8 cellular contexts compared by ENCODE assay signal in the genomic region with DNA sequence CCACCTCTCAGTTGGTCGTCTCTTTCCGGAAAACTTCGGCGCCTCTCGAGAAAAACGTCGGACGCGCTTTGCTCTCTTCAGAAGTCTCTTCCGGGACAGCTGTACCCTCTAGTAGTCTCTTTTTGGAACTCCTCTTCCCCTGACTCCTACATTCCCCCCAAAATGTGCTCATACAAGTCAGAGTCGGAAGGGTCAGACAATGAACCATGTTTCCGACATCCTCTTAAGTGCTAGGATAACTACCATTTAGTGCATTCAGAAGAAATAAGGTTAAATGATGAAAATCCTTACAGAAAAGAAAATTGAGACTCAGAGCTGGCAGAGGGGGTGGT. TPM values are rescaled to one million over a fixed set of nuclear protein-coding genes. Genes with fewer than 3 reads are reported as not detected.
A peak's percentile ranks its signal among the peaks of the same experiment; 100 is the strongest.
DNase-seq lines count a peak whose midpoint lies in the region; ATAC-seq, FAIRE-seq and TF ChIP-seq lines count a peak whose summit lies in the region.

No MANE protein-coding gene starts in this region.

- intact Hi-C loops in A673 (cut with micrococcal nuclease; ENCODE audit: unreplicated experiment), result loop anchor here (10.0 kb wide), 1 partner anchor 555 kb away; no protein-coding TSS in a partner anchor

- H3K9me3 ChIP-seq in A673 (ENCODE audit: low read depth, low read length, poor library complexity, severe bottlenecking) (no peaks in the 10 kb centered on the region), HUES48 (ENCODE audit: control insufficient read depth, insufficient read depth, low read length) (no peaks in the 10 kb centered on the region), mucosa of rectum (ENCODE audit: control insufficient read depth in 2 of 2, low read length in 2 of 2) (no peaks in the 10 kb centered on the region)

- TF ChIP-seq CTCF in A673 (conservative IDR thresholded peaks at IDR 0.05; ENCODE audit: low read depth, low read length) (no peak), bronchial epithelial cell (IDR thresholded peaks at IDR 0.05; ENCODE audit: insufficient read depth, low read length, severe bottlenecking) (no peak)

- no peak for FAIRE-seq in bronchial epithelial cell (lab: Jason Lieb, UNC)
- FAIRE-seq in RCC 7860 (lab: Jason Lieb, UNC), result no peak

- H3K4me3 ChIP-seq in A673 (ENCODE audit: low read depth, low read length, poor library complexity, severe bottlenecking), result peak overlapping the region; percentile 84
- peak overlapping the region; percentile 70 for H3K4me3 ChIP-seq in HUES48 (ENCODE audit: low read depth, low read length)
- H3K4me3 ChIP-seq in bronchial epithelial cell (ENCODE audit: low read depth, low read length), result peak overlapping the region; percentile 45
- H3K4me3 ChIP-seq in mucosa of rectum (ENCODE audit: low read length in 2 of 2), result peak overlapping the region; percentile 83 to 92

- H3K36me3 ChIP-seq in A673 (ENCODE audit: insufficient read depth, low read length, poor library complexity, severe bottlenecking) (peaks cover 23% of the 10 kb centered on the region), HUES48 (ENCODE audit: control insufficient read depth, insufficient read depth, low read length) (peaks cover 19% of the 10 kb centered on the region), bronchial epithelial cell (ENCODE audit: control insufficient read depth, insufficient read depth, low read length) (peaks cover 3% of the 10 kb centered on the region), mucosa of rectum (ENCODE audit: control insufficient read depth in 2 of 2, insufficient read depth in 2 of 2, low read length in 2 of 2) (peaks cover 5 to 11% of the 10 kb centered on the region in 2 donors)

- CTCF ChIA-PET in A673 (lab: Charles Lee), result no interaction called here

- no peaks in the 10 kb centered on the region for H3K4me1 ChIP-seq in A673 (ENCODE audit: insufficient read depth, low read length, poor library complexity, severe bottlenecking)
- H3K4me1 ChIP-seq in HUES48 (ENCODE audit: control insufficient read depth, insufficient read depth, low read length), result peaks cover 19% of the 10 kb centered on the region; the same call in 1 of the 2 replicates
- peaks cover 11 to 15% of the 10 kb centered on the region in 2 donors for H3K4me1 ChIP-seq in mucosa of rectum (ENCODE audit: control insufficient read depth in 2 of 2, insufficient read depth in 2 of 2, low read length in 2 of 2)

- H3K9ac ChIP-seq in HUES48 (ENCODE audit: low read depth, low read length) (peak overlapping the region; percentile 60; the same call in 1 of the 2 replicates), mucosa of rectum (ENCODE audit: low read depth in 1 of 2, low read length in 2 of 2) (peak overlapping the region; percentile 93 to 95)

- peak overlapping the region; percentile 23 for H3K27ac ChIP-seq in A673 (ENCODE audit: low read depth, low read length, poor library complexity, severe bottlenecking)
- H3K27ac ChIP-seq in HUES48 (ENCODE audit: low read depth, low read length), result peak overlapping the region; percentile 89
- H3K27ac ChIP-seq in mucosa of rectum (ENCODE audit: low read depth in 2 of 2, low read length in 2 of 2), result peak overlapping the region; percentile 88 to 93

- POLR2A ChIA-PET in A673 (lab: Charles Lee; ENCODE audit: low non-redundant PET), result no interaction called here

- DNase-seq in A673 (ENCODE audit: low spot score) (no peak), bronchial epithelial cell (ENCODE audit: low read depth) (no peak), NCI-H2227 treated with DMSO at 0.1 percent for 48 hours (lab: John Stamatoyannopoulos, UW) (no peak), RCC 7860 (ENCODE audit: low spot score) (no peak)

- H3K27me3 ChIP-seq in A673 (replicated peaks; ENCODE audit: insufficient read depth, low read depth, low read length, poor library complexity), result no peaks in the 10 kb centered on the region
- H3K27me3 ChIP-seq in HUES48 (ENCODE audit: control insufficient read depth, insufficient read depth, low read length), result no peaks in the 10 kb centered on the region
- no peaks in the 10 kb centered on the region for H3K27me3 ChIP-seq in bronchial epithelial cell (ENCODE audit: control insufficient read depth, insufficient read depth, low read length)
- no peaks in the 10 kb centered on the region for H3K27me3 ChIP-seq in mucosa of rectum (ENCODE audit: control insufficient read depth in 2 of 2, insufficient read depth in 2 of 2, low read length in 2 of 2)

- ATAC-seq in HG03378 (IDR thresholded peaks at IDR 0.05; ENCODE audit: unreplicated experiment) (no peak), GM21723 (IDR thresholded peaks at IDR 0.05; ENCODE audit: unreplicated experiment) (no peak)

- BruUV-seq in A673 (replicated peaks; lab: Mats Ljungman, UMichigan), result no TSS peak

RNA-seq across cellular contexts. Expression of a gene that starts 0.5 kb away (rescaled TPM):
- total RNA-seq in A673 (2021) (16.4 and 20.6 TPM in 2 replicates), bronchial epithelial cell (18.4 and 19.0 TPM in 2 replicates)

RNA-seq across cellular contexts. Expression of a gene that starts 19.7 kb away (rescaled TPM):
- total RNA-seq in A673 (2021) (0.37 TPM in 1 of 2 replicates, not detected in the other), bronchial epithelial cell (19.2 and 30.2 TPM in 2 replicates)

RNA-seq across cellular contexts. Expression of a gene that starts 38.5 kb away (rescaled TPM):
- total RNA-seq in A673 (2021) (1.3 and 1.4 TPM in 2 replicates), bronchial epithelial cell (5.1 and 5.5 TPM in 2 replicates)

Comparison
In these comparisons a context has a peak if more than half of its experiments do, and no peak if none do; other contexts are left out.
1. H3K27ac ChIP-seq: peak in every context shown above with its lines; median percentile 90 in mucosa of rectum; 89 in HUES48; 23 in A673.
2. RNA of a gene that starts 19.7 kb away (total RNA-seq): 19.2 to 30.2 TPM in bronchial epithelial cell; 0.37 TPM in A673; every median in the first group is over 10 times any median in the second.
3. Peak in every context shown above with its lines, with median percentiles within 50 percentile points of each other: H3K4me3 ChIP-seq.